ENCODE assay signal across 8 cellular contexts in the genomic region with DNA sequence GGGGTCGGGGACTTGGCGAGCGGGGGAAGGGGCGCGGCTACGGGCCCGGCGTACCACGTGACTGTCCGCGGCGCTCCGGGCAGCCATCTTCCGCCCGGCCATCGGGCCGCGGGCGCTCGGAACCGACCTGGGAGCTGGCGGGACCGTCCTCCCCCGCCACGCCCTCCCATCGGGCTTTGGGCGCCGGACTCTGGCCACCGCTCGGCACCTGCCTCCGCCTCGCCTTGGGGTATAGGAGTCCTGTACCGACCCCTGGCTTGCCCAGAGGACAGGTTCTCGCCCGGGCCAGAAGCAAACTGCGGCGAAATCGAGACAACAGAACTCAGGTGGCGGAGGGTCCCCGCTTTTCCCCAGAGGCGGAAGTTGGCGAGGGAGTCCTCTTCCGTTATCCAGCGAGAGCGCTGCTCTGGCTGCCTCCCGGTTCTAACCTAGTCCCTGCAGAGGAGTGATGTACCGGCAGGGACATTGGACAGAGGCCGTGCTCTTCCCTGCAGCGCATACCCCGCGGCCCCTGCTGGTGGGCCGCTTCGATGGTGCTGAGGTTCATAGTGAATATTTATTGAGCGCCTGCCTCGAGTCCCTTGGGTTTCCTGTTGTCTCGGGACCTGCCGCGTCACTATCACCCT. TPM values are rescaled to one million over a fixed set of nuclear protein-coding genes. Genes with fewer than 3 reads are reported as not detected.
DNase-seq lines count a peak whose midpoint lies in the region; ATAC-seq and TF ChIP-seq lines count a peak whose summit lies in the region.

No MANE protein-coding gene starts in this region.

- H3K27ac ChIP-seq in BLaER1, result peak overlapping the region; percentile 90
- H3K27ac ChIP-seq in dorsolateral prefrontal cortex, result peak overlapping the region; percentile 79 to 100 (median 100)

- H4K20me1 ChIP-seq in BLaER1, result peaks cover 31% of the 10 kb centered on the region

- H3K9ac ChIP-seq in BLaER1, result peak overlapping the region; percentile 88

- peak overlapping the region; percentile 97 for H3K4me2 ChIP-seq in BLaER1

- WGBS in lower leg skin, 2 donors, result 0 to 2% methylated on average over 15 to 30 of the region's 58 CpGs

- H3K4me3 ChIP-seq in BLaER1 (peak overlapping the region; percentile 95), dorsolateral prefrontal cortex (peak overlapping the region; percentile 64 to 99 (median 92)), lower leg skin (ENCODE audit: low read depth, poor library complexity, severe bottlenecking) (peak overlapping the region; percentile 78)

- no peaks in the 10 kb centered on the region for H3K9me3 ChIP-seq in BLaER1

- intact Hi-C loops in dorsolateral prefrontal cortex (cut with DNase I) (loop anchor here (1.0 to 5.0 kb wide), 7 partner anchors 49 to 348 kb away; no protein-coding TSS in a partner anchor), lower leg skin (cut with DNase I; ENCODE audit: low total_unique reads) (loop anchor here (10.0 kb wide), 1 partner anchor 200 kb away; no protein-coding TSS in a partner anchor)

- H3K27me3 ChIP-seq in BLaER1, result no peaks in the 10 kb centered on the region
- no peaks in the 10 kb centered on the region for H3K27me3 ChIP-seq in dorsolateral prefrontal cortex

- ATAC-seq in GM18873 (IDR thresholded peaks at IDR 0.05; ENCODE audit: low FRiP score, unreplicated experiment) (peak; percentile 44), HG03097 (IDR thresholded peaks at IDR 0.05; ENCODE audit: low FRiP score, unreplicated experiment) (peak; percentile 44)

- H3K4me1 ChIP-seq in BLaER1, result peaks cover 33% of the 10 kb centered on the region

- peak; percentile 52 for DNase-seq in NCI-H446 treated with DMSO at 0.1 percent for 48 hours (lab: John Stamatoyannopoulos, UW)
- DNase-seq in activated CD4-positive, alpha-beta T cell treated with anti-CD3 and anti-CD28 coated beads, Interleukin-2, amount 50 U/mL, for 24 hours (ENCODE audit: low read depth in 1 of 2, low spot score in 1 of 2), result peak; percentile 47 to 51
- peak; percentile 52 to 88 (median 72) for DNase-seq in dorsolateral prefrontal cortex
- peak; percentile 59 to 91 for DNase-seq in lower leg skin (ENCODE audit: low spot score in 2 of 2)
- DNase-seq in stimulated activated CD8-positive, alpha-beta memory T cell treated with anti-CD3 and anti-CD28 coated beads, Interleukin-12 subunit alpha, Interleukin-12 subunit beta, amount 100 ng/mL, for 1 hour (ENCODE audit: low read depth), result peak; percentile 44

- TF ChIP-seq CTCF in dorsolateral prefrontal cortex (IDR thresholded peaks at IDR 0.05 in 54 of 56, conservative IDR thresholded peaks at IDR 0.05 in 2 of 56; ENCODE audit: low read depth in 1 of 56, partially characterized antibody in 56 of 56) (peak; percentile 34 to 81 (median 65)), lower leg skin (IDR thresholded peaks at IDR 0.05) (peak in 1 of 3 donors; percentile 43)

- TF ChIP-seq POLR2A in lower leg skin (IDR thresholded peaks at IDR 0.05), result no peak

- no peaks in the 10 kb centered on the region for H3K36me3 ChIP-seq in BLaER1

RNA-seq across cellular contexts. Expression of a gene that starts 1.2 kb away (rescaled TPM):
- total RNA-seq in dorsolateral prefrontal cortex (100 to 1,000 TPM in 1 of 120 experiments, 10 to 100 TPM in 119; 37.8 to 101 (median 59.4) TPM), lower leg skin (100 to 1,000 TPM; 153 to 235 (median 186) TPM)

Comparison
In these comparisons a context has a peak if more than half of its experiments do, and no peak if none do; other contexts are left out.
1. Peak in every context shown above with its lines: DNase-seq, ATAC-seq, H3K4me3 ChIP-seq and H3K27ac ChIP-seq.